ENCODE assay signal across 8 cellular contexts in genomic region chr9:5608298-5609254, GRCh38. TPM values are rescaled to one million over a fixed set of nuclear protein-coding genes. Genes with fewer than 3 reads are reported as not detected.
DNase-seq lines count a peak whose midpoint lies in the region; ATAC-seq and TF ChIP-seq lines count a peak whose summit lies in the region.

No MANE protein-coding gene starts in this region.

- peaks cover 0 to 5% of the 10 kb centered on the region in 2 donors for H3K9me3 Mint-ChIP-seq in stimulated activated naive CD8-positive, alpha-beta T cell treated with anti-CD3 and anti-CD28 coated beads, Interleukin-15, amount 100 ng/mL, for 72 hours

- ATAC-seq in GM21619 (IDR thresholded peaks at IDR 0.05; ENCODE audit: unreplicated experiment) (peak; percentile 53), heart left ventricle (peak; percentile 82 to 89 (median 86))
- ATAC-seq in stimulated activated naive CD8-positive, alpha-beta T cell treated with anti-CD3 and anti-CD28 coated beads, Interleukin-15, amount 100 ng/mL, for 72 hours: peak; percentile 77

- intact Hi-C loops in heart left ventricle (cut with DNase I): loop anchor here in 1 of 10 donors (10.0 kb wide), 1 partner anchor 624 kb away; the partner anchor contains the start of gene JAK2
- intact Hi-C loops in posterior vena cava (cut with DNase I): no loop called here

- peaks cover 0 to 23% (median 6%) of the 10 kb centered on the region in 12 donors for H3K4me1 ChIP-seq in heart left ventricle

- H3K27ac ChIP-seq in heart left ventricle: peak overlapping the region; percentile 48 to 86 (median 64)

- no peaks in the 10 kb centered on the region for H3K27me3 ChIP-seq in heart left ventricle

- peak overlapping the region in 1 of 2 donors; percentile 89 for H3K27ac Mint-ChIP-seq in stimulated activated naive CD8-positive, alpha-beta T cell treated with anti-CD3 and anti-CD28 coated beads, Interleukin-15, amount 100 ng/mL, for 72 hours

- peak overlapping the region in 11 of 12 donors; percentile 23 to 60 (median 45) for H3K4me3 ChIP-seq in heart left ventricle

- H3K36me3 ChIP-seq in heart left ventricle: no peaks in the 10 kb centered on the region

- H3K4me1 Mint-ChIP-seq in stimulated activated naive CD8-positive, alpha-beta T cell treated with anti-CD3 and anti-CD28 coated beads, Interleukin-15, amount 100 ng/mL, for 72 hours: peaks cover 12% of the 10 kb centered on the region

- no peak for TF ChIP-seq POLR2A in heart left ventricle (IDR thresholded peaks at IDR 0.05)

- WGBS in heart left ventricle, 4 donors: 25 to 37% (median 36%) methylated on average over 6 of the region's 6 CpGs

- no peaks in the 10 kb centered on the region for H3K9me3 ChIP-seq in heart left ventricle

- no peaks in the 10 kb centered on the region for H3K27me3 Mint-ChIP-seq in stimulated activated naive CD8-positive, alpha-beta T cell treated with anti-CD3 and anti-CD28 coated beads, Interleukin-15, amount 100 ng/mL, for 72 hours

- TF ChIP-seq CTCF in heart left ventricle (IDR thresholded peaks at IDR 0.05): peak in 4 of 12 donors; percentile 7 to 24 (median 20)

- peak overlapping the region; percentile 66 to 79 for H3K4me3 Mint-ChIP-seq in stimulated activated naive CD8-positive, alpha-beta T cell treated with anti-CD3 and anti-CD28 coated beads, Interleukin-15, amount 100 ng/mL, for 72 hours

- DNase-seq in Daoy (ENCODE audit: low read depth) (peak; percentile 18), RKO (ENCODE audit: low spot score) (peak; percentile 51), heart left ventricle (no peak), NCI-H2107 (lab: John Stamatoyannopoulos, UW) (no peak), posterior vena cava (ENCODE audit: low spot score) (no peak), AG08395 (ENCODE audit: low spot score) (no peak)
- no peak for DNase-seq in stimulated activated naive CD8-positive, alpha-beta T cell treated with anti-CD3 and anti-CD28 coated beads, Interleukin-15, amount 100 ng/mL, for 72 hours

RNA-seq across cellular contexts. Expression of gene RIC1, which starts 20.3 kb away (rescaled TPM):
- 13.2 and 15.8 TPM in 2 replicates for total RNA-seq in Daoy (2014; rRNA removed; shearing (Covaris generic))
- 10 to 100 TPM in 4 of 9 donors, 1 to 10 TPM in 5; 7.0 to 14.4 (median 9.7) TPM for total RNA-seq in heart left ventricle
- 1 to 10 TPM; 2.4 to 7.8 TPM for polyA plus RNA-seq in heart left ventricle
- 10 to 100 TPM; 20.2 to 25.2 TPM for total RNA-seq in posterior vena cava

Comparison
In these comparisons a context has a peak if more than half of its experiments do, and no peak if none do; other contexts are left out.
1. DNase-seq: peak in Daoy (single experiment) and RKO (single experiment); none in heart left ventricle (0 of 5), stimulated activated naive CD8-positive, alpha-beta T cell treated with anti-CD3 and anti-CD28 coated beads, Interleukin-15, amount 100 ng/mL, for 72 hours (0 of 2), NCI-H2107 (single experiment), posterior vena cava (single experiment) and AG08395 (single experiment).
2. Peak in every context shown above with its lines, with median percentiles within 50 percentile points of each other: ATAC-seq.